In the genomic region with DNA sequence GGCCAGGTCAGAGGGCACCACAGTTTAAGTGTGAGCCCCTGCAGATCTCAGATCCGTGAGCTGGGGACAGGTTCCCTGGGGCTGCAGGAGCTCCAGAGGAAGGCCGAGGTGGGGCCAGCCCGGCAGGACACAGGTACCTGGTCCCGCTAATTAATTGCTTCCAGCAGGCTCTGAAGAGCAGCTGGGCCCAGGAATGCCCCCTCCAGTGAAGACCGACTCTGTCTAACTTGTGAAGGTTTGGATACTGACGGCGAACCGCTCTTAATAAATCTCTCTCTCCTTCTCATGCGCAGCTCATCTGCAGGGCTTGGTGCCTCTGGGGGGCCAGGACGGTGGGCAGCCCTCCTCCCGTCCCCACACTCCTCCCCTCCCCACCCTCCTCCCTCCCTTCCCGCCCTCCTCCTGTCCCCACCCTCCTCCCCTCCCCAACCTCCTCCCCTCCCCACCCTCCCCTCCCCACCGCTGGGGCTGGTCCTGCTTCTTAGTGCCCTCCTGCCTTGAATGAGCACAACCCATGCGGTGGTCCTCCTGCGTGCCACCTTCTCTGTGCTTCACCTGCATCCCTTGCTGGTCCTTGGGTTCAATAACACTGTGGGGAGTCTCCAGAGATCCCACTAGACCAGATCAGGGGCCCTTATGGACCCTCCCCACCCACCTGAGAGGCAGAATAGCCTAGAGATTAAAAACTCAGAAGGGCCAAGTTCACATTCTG, we compare ENCODE assay signal across 23 cellular contexts. TPM values are rescaled to one million over a fixed set of nuclear protein-coding genes. Genes with fewer than 3 reads are reported as not detected.
DNase-seq lines count a peak whose midpoint lies in the region; ATAC-seq, FAIRE-seq and TF ChIP-seq lines count a peak whose summit lies in the region.
"Had no signal": no experiment of that assay in that cellular context is flagged by ENCODE, and none has a peak within 500 bp of the region (broad histone marks: within the 10 kb centered on the region; RNA-seq: fewer than 3 reads in every experiment).

No MANE protein-coding gene starts in this region.

- peak overlapping the region; percentile 30; the same call in 1 of the 2 replicates for H3K9ac ChIP-seq in BLaER1

- no peaks in the 10 kb centered on the region for H3K9me3 ChIP-seq in BLaER1
- no peaks in the 10 kb centered on the region for H3K9me3 ChIP-seq in pancreas
- H3K9me3 ChIP-seq: gastrocnemius medialis, thyroid gland had no signal

- TF ChIP-seq CTCF in CD14-positive monocyte (IDR thresholded peaks at IDR 0.05) (no peak), glutamatergic neuron (IDR thresholded peaks at IDR 0.05; ENCODE audit: partially characterized antibody, unreplicated experiment) (no peak), pancreas (IDR thresholded peaks at IDR 0.05) (no peak)

- H3K36me3 ChIP-seq in BLaER1 (no peaks in the 10 kb centered on the region), pancreas (no peaks in the 10 kb centered on the region)
- H3K36me3 ChIP-seq: gastrocnemius medialis, thyroid gland had no signal

- 88% methylated on average over 13 to 15 of the region's 15 CpGs for WGBS in pancreas, 2 donors

- H3K36me3 Mint-ChIP-seq in CD14-positive monocyte = no peaks in the 10 kb centered on the region
- H3K36me3 Mint-ChIP-seq in glutamatergic neuron (ENCODE audit: unreplicated experiment) = peaks cover 5% of the 10 kb centered on the region
- no peaks in the 10 kb centered on the region for H3K36me3 Mint-ChIP-seq in effector memory CD8-positive, alpha-beta T cell (ENCODE audit: insufficient read depth)
- H3K36me3 Mint-ChIP-seq: activated CD4-positive, alpha-beta memory T cell treated with anti-CD3 and anti-CD28 coated beads for 36 hours had no signal

- no peak for ATAC-seq in pancreas
- no peak for ATAC-seq in effector memory CD8-positive, alpha-beta T cell (replicated peaks)
- no peak for ATAC-seq in GM19023 (IDR thresholded peaks at IDR 0.05; ENCODE audit: unreplicated experiment)
- ATAC-seq: gastrocnemius medialis had no signal

- H3K4me3 ChIP-seq in BLaER1 (no peak overlapping the region), pancreas (no peak overlapping the region)
- H3K4me3 ChIP-seq: gastrocnemius medialis, thyroid gland had no signal

- H3K4me1 ChIP-seq in BLaER1 = peaks cover 49% of the 10 kb centered on the region
- peaks cover 0 to 4% (median 4%) of the 10 kb centered on the region in 3 donors for H3K4me1 ChIP-seq in pancreas
- H3K4me1 ChIP-seq: thyroid gland had no signal

- intact Hi-C loops in CD14-positive monocyte (cut with micrococcal nuclease) = no loop called here
- intact Hi-C loops in pancreas (cut with DNase I) = no loop called here

- H3K27ac ChIP-seq in BLaER1 (peak overlapping the region; percentile 36; the same call in 1 of the 2 replicates), pancreas (no peak overlapping the region)
- H3K27ac ChIP-seq: gastrocnemius medialis, thyroid gland had no signal

- H3K27me3 Mint-ChIP-seq in CD14-positive monocyte (ENCODE audit: low read depth in 3 of 3) = peaks cover 0 to 6% (median 6%) of the 10 kb centered on the region in 3 donors
- H3K27me3 Mint-ChIP-seq in glutamatergic neuron (ENCODE audit: unreplicated experiment) = peaks cover 13% of the 10 kb centered on the region
- peaks cover 22 to 36% of the 10 kb centered on the region in 2 donors for H3K27me3 Mint-ChIP-seq in effector memory CD8-positive, alpha-beta T cell

- no peak for FAIRE-seq in pancreas (lab: Jason Lieb, UNC)
- FAIRE-seq: bronchial epithelial cell, G401.6 had no signal

- H3K4me3 Mint-ChIP-seq in CD14-positive monocyte (no peak overlapping the region), glutamatergic neuron (ENCODE audit: unreplicated experiment) (no peak overlapping the region)
- no peak overlapping the region for H3K4me3 Mint-ChIP-seq in effector memory CD8-positive, alpha-beta T cell
- H3K4me3 Mint-ChIP-seq: activated CD4-positive, alpha-beta memory T cell treated with anti-CD3 and anti-CD28 coated beads for 36 hours; HFFc6; memory B cell had no signal

- H3K27me3 ChIP-seq in BLaER1 = no peaks in the 10 kb centered on the region
- H3K27me3 ChIP-seq in pancreas = no peaks in the 10 kb centered on the region
- H3K27me3 ChIP-seq: thyroid gland had no signal

- H4K20me1 ChIP-seq in BLaER1 = no peaks in the 10 kb centered on the region

- DNase-seq in CD14-positive monocyte (ENCODE audit: low spot score) (peak; percentile 29), glutamatergic neuron (peak; percentile 9), pancreas (peak in 4 of 6 donors; percentile 1 to 51 (median 14)), hepatic stellate cell (ENCODE audit: low spot score) (no peak)
- DNase-seq in effector memory CD8-positive, alpha-beta T cell = no peak
- DNase-seq: activated CD4-positive, alpha-beta memory T cell treated with anti-CD3 and anti-CD28 coated beads for 36 hours; amniotic stem cell; DMS53; gastrocnemius medialis; HFFc6; kidney glomerular epithelial cell; NCI-H1105 treated with DMSO at 0.1 percent for 48 hours; NCI-H2029 treated with DMSO at 0.1 percent for 48 hours; NCI-H748 treated with DMSO at 0.1 percent for 48 hours; retina; stimulated activated CD4-positive, alpha-beta T cell treated with anti-CD3 and anti-CD28 coated beads, Interleukin-4, amount 100 ng/mL, for 4 hours; stimulated activated naive CD4-positive, alpha-beta T cell had no signal

- no peak overlapping the region for H3K27ac Mint-ChIP-seq in CD14-positive monocyte
- H3K27ac Mint-ChIP-seq in glutamatergic neuron (ENCODE audit: unreplicated experiment) = no peak overlapping the region
- H3K27ac Mint-ChIP-seq in effector memory CD8-positive, alpha-beta T cell = no peak overlapping the region
- H3K27ac Mint-ChIP-seq: activated CD4-positive, alpha-beta memory T cell treated with anti-CD3 and anti-CD28 coated beads for 36 hours; HFFc6; memory B cell had no signal

- H3K4me1 Mint-ChIP-seq in CD14-positive monocyte = no peaks in the 10 kb centered on the region
- H3K4me1 Mint-ChIP-seq in glutamatergic neuron (ENCODE audit: low read depth, unreplicated experiment) = no peaks in the 10 kb centered on the region
- no peaks in the 10 kb centered on the region for H3K4me1 Mint-ChIP-seq in effector memory CD8-positive, alpha-beta T cell (ENCODE audit: low read depth in 2 of 2)

- H3K4me2 ChIP-seq in BLaER1 = peak overlapping the region; percentile 73

- H3K9me3 Mint-ChIP-seq in CD14-positive monocyte (peaks cover 0 to 8% (median 3%) of the 10 kb centered on the region in 7 donors), glutamatergic neuron (ENCODE audit: unreplicated experiment) (peaks cover 10% of the 10 kb centered on the region)
- H3K9me3 Mint-ChIP-seq in effector memory CD8-positive, alpha-beta T cell = peaks cover 10 to 13% of the 10 kb centered on the region in 2 donors
- H3K9me3 Mint-ChIP-seq: activated CD4-positive, alpha-beta memory T cell treated with anti-CD3 and anti-CD28 coated beads for 36 hours had no signal

RNA-seq across cellular contexts. Expression of a gene that starts 38.3 kb away (rescaled TPM):
- polyA plus RNA-seq in CD14-positive monocyte (under 1 TPM in 1 of 2 donors, not detected in 1; 0.29 TPM), pancreas (10 to 100 TPM; 53.3 to 60.4 TPM)
- total RNA-seq in glutamatergic neuron (ENCODE audit: unreplicated experiment) (7.6 TPM), pancreas (100 to 1,000 TPM in 1 of 6 donors, 10 to 100 TPM in 5; 54.1 to 175 (median 81.5) TPM)

Comparison
In these comparisons a context has a peak if more than half of its experiments do, and no peak if none do; other contexts are left out.
1. DNase-seq: peak in CD14-positive monocyte (single experiment), glutamatergic neuron (single experiment) and pancreas (4 of 6); none in effector memory CD8-positive, alpha-beta T cell (0 of 3) and hepatic stellate cell (single experiment).